15 cellular contexts compared by ENCODE assay signal in the genomic region with DNA sequence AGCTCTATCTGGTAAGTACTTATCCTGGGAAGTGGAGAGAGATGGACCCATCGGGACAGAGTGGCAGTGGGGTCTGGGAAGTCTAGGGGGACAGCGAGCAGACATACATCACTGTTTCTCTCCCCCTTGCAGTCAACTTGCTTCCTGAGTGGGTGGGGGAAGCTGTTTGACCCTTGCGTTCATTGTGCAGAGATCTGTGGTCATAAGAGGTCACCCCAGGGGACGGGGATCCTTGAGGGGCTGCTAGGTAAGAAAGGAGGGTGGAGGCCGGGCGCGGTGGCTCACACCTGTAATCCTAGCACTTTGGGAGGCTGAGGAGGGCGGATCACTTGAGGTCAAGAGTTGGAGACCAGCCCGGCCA. TPM values are rescaled to one million over a fixed set of nuclear protein-coding genes. Genes with fewer than 3 reads are reported as not detected.
A peak's percentile ranks its signal among the peaks of the same experiment; 100 is the strongest.
DNase-seq lines count a peak whose midpoint lies in the region; ATAC-seq, FAIRE-seq and TF ChIP-seq lines count a peak whose summit lies in the region.
"Had no signal": no experiment of that assay in that cellular context is flagged by ENCODE, and none has a peak within 500 bp of the region (broad histone marks: within the 10 kb centered on the region; RNA-seq: fewer than 3 reads in every experiment).

No MANE protein-coding gene starts in this region.

- intact Hi-C loops in activated CD4-positive, alpha-beta T cell treated with anti-CD3 and anti-CD28 coated beads for 36 hours (cut with DNase I, micrococcal nuclease) = loop anchor here (5.0 to 10.0 kb wide), 2 partner anchors 152 to 404 kb away; no protein-coding TSS in a partner anchor
- intact Hi-C loops in spleen (cut with DNase I; ENCODE audit: low total_unique reads) = no loop called here

- TF ChIP-seq POLR2A in spleen (IDR thresholded peaks at IDR 0.05) = no peak
- TF ChIP-seq POLR2A in GM12891 (IDR thresholded peaks at IDR 0.05; ENCODE audit: low read depth, low read length) = no peak

- H3K27me3 ChIP-seq in Karpas-422 (ENCODE audit: low read length) (no peaks in the 10 kb centered on the region), spleen (replicated peaks in 1 of 7) (no peaks in the 10 kb centered on the region)
- H3K27me3 ChIP-seq: vagina had no signal

- H3K36me3 Mint-ChIP-seq in activated CD4-positive, alpha-beta T cell treated with anti-CD3 and anti-CD28 coated beads for 36 hours (ENCODE audit: low read depth) = peaks cover 14% of the 10 kb centered on the region
- H3K36me3 Mint-ChIP-seq in central memory CD8-positive, alpha-beta T cell (ENCODE audit: insufficient read depth) = peaks cover 47% of the 10 kb centered on the region

- no peak overlapping the region for H3K4me3 ChIP-seq in Karpas-422 (ENCODE audit: low read length)
- peak overlapping the region; percentile 44 to 88 (median 59) for H3K4me3 ChIP-seq in spleen
- H3K4me3 ChIP-seq: A549, vagina had no signal

- POLR2A ChIA-PET in activated CD4-positive, alpha-beta T cell treated with anti-CD3 and anti-CD28 coated beads for 36 hours (lab: Charles Lee) = interaction anchor here (1.6 kb wide), 1 partner anchor 250 kb away, joined by 3 read pairs; no protein-coding TSS in a partner anchor

- FAIRE-seq in GM12891 (lab: Jason Lieb, UNC) = no peak
- FAIRE-seq: A549, D721Med, endometrium had no signal

- CTCF ChIA-PET in activated CD4-positive, alpha-beta T cell treated with anti-CD3 and anti-CD28 coated beads for 36 hours (lab: Charles Lee) = interaction anchor here (0.7 to 2.0 kb wide), 5 partner anchors 8 to 332 kb away, joined by 3 to 13 read pairs (median 6); a partner anchor contains a TSS

- H3K27ac ChIP-seq in Karpas-422 (ENCODE audit: low read length) (no peak overlapping the region), spleen (peak overlapping the region; percentile 67 to 96 (median 89))
- H3K27ac ChIP-seq: A549, KMS-11, vagina had no signal

- no peaks in the 10 kb centered on the region for H3K9me2 ChIP-seq in Karpas-422 (replicated peaks; ENCODE audit: insufficient read depth, low read length)

- peaks cover 18% of the 10 kb centered on the region for H3K4me1 ChIP-seq in Karpas-422 (ENCODE audit: low read length)
- H3K4me1 ChIP-seq in spleen = peaks cover 12 to 85% (median 70%) of the 10 kb centered on the region in 6 donors
- H3K4me1 ChIP-seq: A549, vagina had no signal

- peaks cover 7% of the 10 kb centered on the region for H3K9me3 Mint-ChIP-seq in activated CD4-positive, alpha-beta T cell treated with anti-CD3 and anti-CD28 coated beads for 36 hours (ENCODE audit: low read depth)
- H3K9me3 Mint-ChIP-seq in central memory CD8-positive, alpha-beta T cell = no peaks in the 10 kb centered on the region

- WGBS in spleen, 5 donors = 22 to 56% (median 31%) methylated on average over 9 of the region's 9 CpGs

- H3K4me3 Mint-ChIP-seq in activated CD4-positive, alpha-beta T cell treated with anti-CD3 and anti-CD28 coated beads for 36 hours = peak overlapping the region; percentile 84
- H3K4me3 Mint-ChIP-seq in central memory CD8-positive, alpha-beta T cell = peak overlapping the region; percentile 99

- no peak for DNase-seq in activated CD4-positive, alpha-beta T cell treated with anti-CD3 and anti-CD28 coated beads for 36 hours
- no peak for DNase-seq in activated CD4-positive, alpha-beta T cell treated with anti-CD3 and anti-CD28 coated beads for 4 hours
- DNase-seq in Karpas-422 (no peak), spleen (peak; percentile 78), NCI-H82 (lab: John Stamatoyannopoulos, UW) (no peak), GM12891 (ENCODE audit: insufficient read length, low spot score) (no peak)
- DNase-seq in central memory CD8-positive, alpha-beta T cell (ENCODE audit: low spot score in 2 of 2) = no peak
- DNase-seq in activated CD4-positive, CD25-positive, alpha-beta regulatory T cell treated with anti-CD3 and anti-CD28 coated beads, Interleukin-2, amount 50 U/mL, for 72 hours = no peak
- DNase-seq: NCI-H2107 had no signal

- H4K20me1 ChIP-seq in Karpas-422 (ENCODE audit: insufficient read depth, low read depth, low read length) = 0 out of 2 replicates have a peak, but pooled peaks cover 3% of the 10 kb centered on the region

- no peaks in the 10 kb centered on the region for H3K79me2 ChIP-seq in Karpas-422 (ENCODE audit: low read length)

- H3K9me3 ChIP-seq in Karpas-422 (ENCODE audit: low read length) = no peaks in the 10 kb centered on the region
- peaks cover 0 to 15% (median 10%) of the 10 kb centered on the region in 8 donors for H3K9me3 ChIP-seq in spleen
- H3K9me3 ChIP-seq: vagina had no signal

- peak overlapping the region; percentile 35 for H3K4me2 ChIP-seq in Karpas-422 (ENCODE audit: low read depth, low read length, poor library complexity, severe bottlenecking)
- H3K4me2 ChIP-seq: A549, KMS-11 had no signal

- no peaks in the 10 kb centered on the region for H3K27me3 Mint-ChIP-seq in activated CD4-positive, alpha-beta T cell treated with anti-CD3 and anti-CD28 coated beads for 36 hours
- H3K27me3 Mint-ChIP-seq in central memory CD8-positive, alpha-beta T cell = no peaks in the 10 kb centered on the region

- H3K4me1 Mint-ChIP-seq in activated CD4-positive, alpha-beta T cell treated with anti-CD3 and anti-CD28 coated beads for 36 hours = peaks cover 60% of the 10 kb centered on the region
- H3K4me1 Mint-ChIP-seq in central memory CD8-positive, alpha-beta T cell = peaks cover 70% of the 10 kb centered on the region

- no peaks in the 10 kb centered on the region for H3K36me3 ChIP-seq in Karpas-422 (ENCODE audit: insufficient read depth, low read length)
- H3K36me3 ChIP-seq in spleen = peaks cover 0 to 16% (median 0%) of the 10 kb centered on the region in 6 donors
- H3K36me3 ChIP-seq: vagina had no signal

- H3K9ac ChIP-seq in Karpas-422 (ENCODE audit: low read length) = no peak overlapping the region
- H3K9ac ChIP-seq: KMS-11 had no signal

- TF ChIP-seq CTCF in spleen (IDR thresholded peaks at IDR 0.05 in 8 of 11, conservative IDR thresholded peaks at IDR 0.05 in 3 of 11) = no peak

- ATAC-seq in activated CD4-positive, alpha-beta T cell treated with anti-CD3 and anti-CD28 coated beads for 36 hours = no peak
- no peak for ATAC-seq in central memory CD8-positive, alpha-beta T cell (replicated peaks; ENCODE audit: extremely low read depth, poor library complexity, severe bottlenecking)
- ATAC-seq: A549, left colon had no signal

- peak overlapping the region; percentile 90 for H3K27ac Mint-ChIP-seq in activated CD4-positive, alpha-beta T cell treated with anti-CD3 and anti-CD28 coated beads for 36 hours
- H3K27ac Mint-ChIP-seq in central memory CD8-positive, alpha-beta T cell (ENCODE audit: low read depth) = peak overlapping the region; percentile 93

- H2AFZ ChIP-seq in Karpas-422 (ENCODE audit: low read length) = peak overlapping the region; percentile 63; the same call in 1 of the 2 replicates

TF ChIP-seq in GM12891, 5 proteins besides CTCF, POLR2A, EP300 and RAD21:
- no peak for TF ChIP-seq POLR2AphosphoS5 (IDR thresholded peaks at IDR 0.05; ENCODE audit: low read depth, low read length)
- no peak for TF ChIP-seq TAF1 (IDR thresholded peaks at IDR 0.05; ENCODE audit: low read depth, low read length)
- TF ChIP-seq PAX5 (IDR thresholded peaks at IDR 0.05; ENCODE audit: insufficient read depth, low read length, severe bottlenecking) = no peak
- TF ChIP-seq SPI1 (IDR thresholded peaks at IDR 0.05; ENCODE audit: low read depth, low read length) = no peak
- no peak for TF ChIP-seq POU2F2 (IDR thresholded peaks at IDR 0.05; ENCODE audit: low read depth, low read length)

RNA-seq across cellular contexts. Expression of a gene that starts 0.5 kb away (rescaled TPM):
- 10 to 100 TPM; 36.6 to 39.3 TPM for total RNA-seq in activated CD4-positive, alpha-beta T cell treated with anti-CD3 and anti-CD28 coated beads for 36 hours
- 9.4 and 21.8 TPM in 2 replicates for total RNA-seq in Karpas-422 (2014; rRNA removed; shearing (Covaris generic); ENCODE audit: low replicate concordance)
- 10 to 100 TPM; 60.2 to 79.8 (median 71.1) TPM for total RNA-seq in spleen
- 10 to 100 TPM; 24.3 to 56.9 (median 38.1) TPM for polyA plus RNA-seq in spleen
- polyA plus RNA-seq in GM12891 (2012; ENCODE audit: low read depth, missing spikeins) = 14.0 TPM

RNA-seq across cellular contexts. Expression of a gene that starts 55.0 kb away (rescaled TPM):
- total RNA-seq in activated CD4-positive, alpha-beta T cell treated with anti-CD3 and anti-CD28 coated beads for 36 hours = 1 to 10 TPM; 3.5 to 4.2 TPM
- total RNA-seq in Karpas-422 (2014; rRNA removed; shearing (Covaris generic); ENCODE audit: low replicate concordance) = 0.04 TPM in 1 of 2 replicates, not detected in the other
- total RNA-seq in spleen = 100 to 1,000 TPM; 202 to 467 (median 368) TPM
- 10 to 100 TPM in 2 of 3 donors, 1 to 10 TPM in 1; 7.6 to 21.5 (median 20.7) TPM for polyA plus RNA-seq in spleen
- polyA plus RNA-seq in GM12891 (2012; ENCODE audit: low read depth, missing spikeins) = 11.9 TPM

Comparison
In these comparisons a context has a peak if more than half of its experiments do, and no peak if none do; other contexts are left out.
1. RNA of a gene that starts 55.0 kb away (total RNA-seq): 202 to 467 TPM in spleen; 3.5 to 4.2 TPM in activated CD4-positive, alpha-beta T cell treated with anti-CD3 and anti-CD28 coated beads for 36 hours and 0.04 TPM in Karpas-422; every median in the first group is over 10 times any median in the second.